8 cellular contexts compared by ENCODE assay signal in the genomic region with DNA sequence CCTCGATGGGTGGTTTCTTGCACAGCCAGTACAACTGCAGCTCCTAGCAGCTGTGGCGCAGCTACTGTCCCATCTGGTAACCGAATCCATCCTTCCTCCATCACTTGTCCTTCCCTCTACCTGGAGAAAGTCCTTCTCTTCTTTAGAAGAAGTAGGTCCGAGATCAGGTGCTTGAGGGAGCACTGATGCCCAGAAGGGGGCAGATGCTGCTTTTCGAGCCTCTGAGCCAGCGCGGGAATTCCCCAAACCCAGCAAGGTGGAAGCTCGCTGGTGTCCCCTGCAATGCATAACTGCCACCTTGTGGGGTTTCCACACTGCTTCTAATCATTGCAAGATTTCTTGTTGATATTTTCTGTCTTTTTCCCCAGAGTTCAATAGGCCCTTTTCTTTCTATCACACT.
DNase-seq lines count a peak whose midpoint lies in the region; ATAC-seq and TF ChIP-seq lines count a peak whose summit lies in the region.
"Not testable (repeated sequence)": the region's sequence is repeated elsewhere in the genome, so short reads cannot be mapped to it uniquely, and the experiment has no call there.

No MANE protein-coding gene starts in this region.

- H3K36me3 ChIP-seq in BJ (ENCODE audit: control insufficient read depth, insufficient read depth, low read length); MG63: not testable (repeated sequence)

- intact Hi-C loops in activated CD4-positive, alpha-beta T cell treated with anti-CD3 and anti-CD28 coated beads for 36 hours (cut with DNase I, micrococcal nuclease): not testable (repeated sequence)

- H3K4me3 Mint-ChIP-seq in activated CD4-positive, alpha-beta T cell treated with anti-CD3 and anti-CD28 coated beads for 36 hours; activated naive CD8-positive, alpha-beta T cell treated with anti-CD3 and anti-CD28 coated beads for 36 hours; osteocyte (ENCODE audit: unreplicated experiment); stimulated activated naive CD8-positive, alpha-beta T cell treated with anti-CD3 and anti-CD28 coated beads, Interleukin-15, amount 100 ng/mL, for 72 hours: not testable (repeated sequence)

- not testable (repeated sequence) for ATAC-seq in activated CD4-positive, alpha-beta T cell treated with anti-CD3 and anti-CD28 coated beads for 36 hours; stimulated activated naive CD8-positive, alpha-beta T cell treated with anti-CD3 and anti-CD28 coated beads, Interleukin-15, amount 100 ng/mL, for 72 hours

- not testable (repeated sequence) for H3K27me3 Mint-ChIP-seq in activated CD4-positive, alpha-beta T cell treated with anti-CD3 and anti-CD28 coated beads for 36 hours
- H3K27me3 Mint-ChIP-seq in activated naive CD8-positive, alpha-beta T cell treated with anti-CD3 and anti-CD28 coated beads for 36 hours: peaks cover 13% of the 10 kb centered on the region
- H3K27me3 Mint-ChIP-seq in osteocyte (ENCODE audit: unreplicated experiment): peaks cover 32% of the 10 kb centered on the region
- H3K27me3 Mint-ChIP-seq in stimulated activated naive CD8-positive, alpha-beta T cell treated with anti-CD3 and anti-CD28 coated beads, Interleukin-15, amount 100 ng/mL, for 72 hours: peaks cover 31% of the 10 kb centered on the region

- POLR2A ChIA-PET in BJ (lab: Charles Lee); activated CD4-positive, alpha-beta T cell treated with anti-CD3 and anti-CD28 coated beads for 36 hours (lab: Charles Lee): not testable (repeated sequence)

- not testable (repeated sequence) for H3K36me3 Mint-ChIP-seq in activated CD4-positive, alpha-beta T cell treated with anti-CD3 and anti-CD28 coated beads for 36 hours (ENCODE audit: low read depth); activated naive CD8-positive, alpha-beta T cell treated with anti-CD3 and anti-CD28 coated beads for 36 hours; osteocyte (ENCODE audit: unreplicated experiment)

- not testable (repeated sequence) for H3K27me3 ChIP-seq in BJ (ENCODE audit: control insufficient read depth, insufficient read depth, low read length); MG63

- H3K9me3 ChIP-seq in MG63: not testable (repeated sequence)

- DNase-seq in BJ (ENCODE audit: low read depth); foreskin fibroblast; osteocyte (ENCODE audit: extremely low spot score, unreplicated experiment): not testable (repeated sequence)
- peak; percentile 25 for DNase-seq in MG63
- peak; percentile 71 for DNase-seq in activated CD4-positive, alpha-beta T cell treated with anti-CD3 and anti-CD28 coated beads for 36 hours
- DNase-seq in activated naive CD8-positive, alpha-beta T cell treated with anti-CD3 and anti-CD28 coated beads for 36 hours: peak; percentile 49
- peak; percentile 39 to 64 for DNase-seq in stimulated activated naive CD8-positive, alpha-beta T cell treated with anti-CD3 and anti-CD28 coated beads, Interleukin-15, amount 100 ng/mL, for 72 hours

- peak; percentile 27; the same call in 1 of the 2 replicates for TF ChIP-seq CTCF in BJ (IDR thresholded peaks at IDR 0.05; ENCODE audit: insufficient read depth, low read depth, low read length)
- TF ChIP-seq CTCF in GM12874 (IDR thresholded peaks at IDR 0.05; ENCODE audit: insufficient read depth, low read depth, low read length): peak; percentile 26; the same call in 1 of the 2 replicates
- peak; percentile 13 for TF ChIP-seq CTCF in foreskin fibroblast (IDR thresholded peaks at IDR 0.05; ENCODE audit: low read depth, low read length)
- peak; percentile 42 for TF ChIP-seq CTCF in osteocyte (IDR thresholded peaks at IDR 0.05)

- CTCF ChIA-PET in BJ (lab: Yijun Ruan, JAX): interaction anchor here (1.2 to 3.9 kb wide), 4 partner anchors 13 to 275 kb away, joined by 3 to 27 read pairs (median 6); no protein-coding TSS in a partner anchor
- CTCF ChIA-PET in activated CD4-positive, alpha-beta T cell treated with anti-CD3 and anti-CD28 coated beads for 36 hours (lab: Charles Lee): not testable (repeated sequence)

- H3K4me3 ChIP-seq in BJ (ENCODE audit: low read depth, low read length); MG63; foreskin fibroblast (ENCODE audit: low read depth in 1 of 2, low read length in 2 of 2): not testable (repeated sequence)

- H3K9me3 Mint-ChIP-seq in activated CD4-positive, alpha-beta T cell treated with anti-CD3 and anti-CD28 coated beads for 36 hours (ENCODE audit: low read depth); activated naive CD8-positive, alpha-beta T cell treated with anti-CD3 and anti-CD28 coated beads for 36 hours; osteocyte (ENCODE audit: unreplicated experiment); stimulated activated naive CD8-positive, alpha-beta T cell treated with anti-CD3 and anti-CD28 coated beads, Interleukin-15, amount 100 ng/mL, for 72 hours: not testable (repeated sequence)

- not testable (repeated sequence) for H3K27ac Mint-ChIP-seq in activated CD4-positive, alpha-beta T cell treated with anti-CD3 and anti-CD28 coated beads for 36 hours; activated naive CD8-positive, alpha-beta T cell treated with anti-CD3 and anti-CD28 coated beads for 36 hours; osteocyte (ENCODE audit: unreplicated experiment); stimulated activated naive CD8-positive, alpha-beta T cell treated with anti-CD3 and anti-CD28 coated beads, Interleukin-15, amount 100 ng/mL, for 72 hours

- H3K4me1 Mint-ChIP-seq in activated CD4-positive, alpha-beta T cell treated with anti-CD3 and anti-CD28 coated beads for 36 hours; activated naive CD8-positive, alpha-beta T cell treated with anti-CD3 and anti-CD28 coated beads for 36 hours; osteocyte (ENCODE audit: unreplicated experiment); stimulated activated naive CD8-positive, alpha-beta T cell treated with anti-CD3 and anti-CD28 coated beads, Interleukin-15, amount 100 ng/mL, for 72 hours: not testable (repeated sequence)
